9 cellular contexts compared by ENCODE assay signal in genomic region chr2:94874277-94874997, GRCh38. TPM values are rescaled to one million over a fixed set of nuclear protein-coding genes. Genes with fewer than 3 reads are reported as not detected.
DNase-seq lines count a peak whose midpoint lies in the region; ATAC-seq, FAIRE-seq and TF ChIP-seq lines count a peak whose summit lies in the region.
"Had no signal": no experiment of that assay in that cellular context is flagged by ENCODE, and none has a peak within 500 bp of the region (broad histone marks: within the 10 kb centered on the region; RNA-seq: fewer than 3 reads in every experiment).

No MANE protein-coding gene starts in this region.

- intact Hi-C loops in MCF 10A (cut with micrococcal nuclease), result loop anchor here (1.0 to 10.0 kb wide), 2 partner anchors 83 to 240 kb away; no protein-coding TSS in a partner anchor

- no peak for TF ChIP-seq POLR2A in H54 (IDR thresholded peaks at IDR 0.05; ENCODE audit: low read depth, low read length)

- no peaks in the 10 kb centered on the region for H3K36me3 ChIP-seq in liver (ENCODE audit: control insufficient read depth in 4 of 4, insufficient read depth in 3 of 4, low read depth in 1 of 4, low read length in 3 of 4)

- no peak for FAIRE-seq in H54 (lab: Jason Lieb, UNC)

- TF ChIP-seq RAD21 in liver (IDR thresholded peaks at IDR 0.05), result peak; percentile 60 to 75

- no peak overlapping the region for H3K4me3 Mint-ChIP-seq in MCF 10A (ENCODE audit: unreplicated experiment)
- H3K4me3 Mint-ChIP-seq in stimulated activated naive B cell treated with anti-CD40 and anti-IgM and Interleukin-4, amounts not matched to agents 10 μg/mL and 1 μg/mL and 100 μg/mL, for 72 hours, result no peak overlapping the region

- WGBS in liver, result 40% methylated on average over 53 of the region's 53 CpGs

- H3K4me1 Mint-ChIP-seq in MCF 10A (ENCODE audit: insufficient read depth, unreplicated experiment), result no peaks in the 10 kb centered on the region
- H3K4me1 Mint-ChIP-seq in stimulated activated naive B cell treated with anti-CD40 and anti-IgM and Interleukin-4, amounts not matched to agents 10 μg/mL and 1 μg/mL and 100 μg/mL, for 72 hours, result peaks cover 0 to 1% of the 10 kb centered on the region in 2 donors

- H3K27ac ChIP-seq in liver (ENCODE audit: low read depth in 1 of 2, low read length in 2 of 2), result no peak overlapping the region

- H3K9me3 Mint-ChIP-seq in MCF 10A (ENCODE audit: unreplicated experiment), result no peaks in the 10 kb centered on the region
- no peaks in the 10 kb centered on the region for H3K9me3 Mint-ChIP-seq in stimulated activated naive B cell treated with anti-CD40 and anti-IgM and Interleukin-4, amounts not matched to agents 10 μg/mL and 1 μg/mL and 100 μg/mL, for 72 hours

- peak; percentile 76 to 79 for ATAC-seq in stimulated activated naive B cell treated with anti-CD40 and anti-IgM and Interleukin-4, amounts not matched to agents 10 μg/mL and 1 μg/mL and 100 μg/mL, for 72 hours (replicated peaks)

- TF ChIP-seq CTCF in MCF 10A (IDR thresholded peaks at IDR 0.05; ENCODE audit: unreplicated experiment) (peak; percentile 97), liver (IDR thresholded peaks at IDR 0.05; ENCODE audit: low read depth, low read length, missing input control) (peak; percentile 86)

- DNase-seq in NCI-H2029 (lab: John Stamatoyannopoulos, UW) (peak; percentile 2), NCI-H2029 treated with DMSO at 0.1 percent for 48 hours (lab: John Stamatoyannopoulos, UW) (no peak), H54 (ENCODE audit: insufficient read length, low spot score) (peak; percentile 83), Kasumi-1 (lab: John Stamatoyannopoulos, UW) (peak; percentile 55 to 61), UCSD-AML1 (lab: John Stamatoyannopoulos, UW; ENCODE audit: unreplicated experiment) (peak; percentile 60), MCF 10A (ENCODE audit: unreplicated experiment) (peak; percentile 50)
- DNase-seq in stimulated activated naive B cell treated with anti-CD40 and anti-IgM and Interleukin-4, amounts not matched to agents 10 μg/mL and 1 μg/mL and 100 μg/mL, for 72 hours, result peak; percentile 30

- H3K9ac ChIP-seq in liver (ENCODE audit: low read depth in 1 of 2, low read length in 2 of 2), result no peak overlapping the region

- H3K27me3 ChIP-seq in liver (ENCODE audit: control insufficient read depth in 4 of 4, insufficient read depth in 4 of 4, low read length in 3 of 4), result no peaks in the 10 kb centered on the region

- H3K9me3 ChIP-seq in liver (ENCODE audit: control insufficient read depth in 4 of 4, low read length in 3 of 4), result no peaks in the 10 kb centered on the region

- POLR2A ChIA-PET in MCF 10A (lab: Yijun Ruan, JAX), result no interaction called here

- no peak overlapping the region for H3K4me3 ChIP-seq in liver (ENCODE audit: low read depth in 1 of 3, low read length in 3 of 3)

- H3K4me1 ChIP-seq in liver (ENCODE audit: control insufficient read depth in 4 of 4, insufficient read depth in 4 of 4, low read length in 3 of 4), result peaks cover 0 to 2% (median 0%) of the 10 kb centered on the region in 4 donors

- H3K36me3 Mint-ChIP-seq in MCF 10A (ENCODE audit: insufficient read depth, unreplicated experiment), result no peaks in the 10 kb centered on the region
- H3K36me3 Mint-ChIP-seq in stimulated activated naive B cell treated with anti-CD40 and anti-IgM and Interleukin-4, amounts not matched to agents 10 μg/mL and 1 μg/mL and 100 μg/mL, for 72 hours, result no peaks in the 10 kb centered on the region

- H3K27ac Mint-ChIP-seq in MCF 10A (ENCODE audit: low read depth, unreplicated experiment), result no peak overlapping the region
- no peak overlapping the region for H3K27ac Mint-ChIP-seq in stimulated activated naive B cell treated with anti-CD40 and anti-IgM and Interleukin-4, amounts not matched to agents 10 μg/mL and 1 μg/mL and 100 μg/mL, for 72 hours

- peaks cover 11% of the 10 kb centered on the region for H3K27me3 Mint-ChIP-seq in MCF 10A (ENCODE audit: insufficient read depth, unreplicated experiment)
- H3K27me3 Mint-ChIP-seq in stimulated activated naive B cell treated with anti-CD40 and anti-IgM and Interleukin-4, amounts not matched to agents 10 μg/mL and 1 μg/mL and 100 μg/mL, for 72 hours, result peaks cover 16 to 23% of the 10 kb centered on the region in 2 donors

- no TSS peak for BruUV-seq in MCF 10A (replicated peaks; lab: Mats Ljungman, UMichigan)

- CTCF ChIA-PET in MCF 10A (lab: Yijun Ruan, JAX), result interaction anchor here (0.6 to 9.6 kb wide), 15 partner anchors 9 to 528 kb away, joined by 3 to 170 read pairs (median 4); partner anchors contain the start of gene FAHD2A

TF ChIP-seq in liver, 16 proteins besides CTCF, POLR2A, EP300 and RAD21:
- TF ChIP-seq ATF3 (IDR thresholded peaks at IDR 0.05), result no peak
- TF ChIP-seq, protein P1, sequence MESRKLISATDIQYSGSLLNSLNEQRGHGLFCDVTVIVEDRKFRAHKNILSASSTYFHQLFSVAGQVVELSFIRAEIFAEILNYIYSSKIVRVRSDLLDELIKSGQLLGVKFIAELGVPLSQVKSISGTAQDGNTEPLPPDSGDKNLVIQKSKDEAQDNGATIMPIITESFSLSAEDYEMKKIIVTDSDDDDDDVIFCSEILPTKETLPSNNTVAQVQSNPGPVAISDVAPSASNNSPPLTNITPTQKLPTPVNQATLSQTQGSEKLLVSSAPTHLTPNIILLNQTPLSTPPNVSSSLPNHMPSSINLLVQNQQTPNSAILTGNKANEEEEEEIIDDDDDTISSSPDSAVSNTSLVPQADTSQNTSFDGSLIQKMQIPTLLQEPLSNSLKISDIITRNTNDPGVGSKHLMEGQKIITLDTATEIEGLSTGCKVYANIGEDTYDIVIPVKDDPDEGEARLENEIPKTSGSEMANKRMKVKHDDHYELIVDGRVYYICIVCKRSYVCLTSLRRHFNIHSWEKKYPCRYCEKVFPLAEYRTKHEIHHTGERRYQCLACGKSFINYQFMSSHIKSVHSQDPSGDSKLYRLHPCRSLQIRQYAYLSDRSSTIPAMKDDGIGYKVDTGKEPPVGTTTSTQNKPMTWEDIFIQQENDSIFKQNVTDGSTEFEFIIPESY (IDR thresholded peaks at IDR 0.05), result no peak
- TF ChIP-seq FOXA1 (IDR thresholded peaks at IDR 0.05), result no peak
- no peak for TF ChIP-seq RXRA (IDR thresholded peaks at IDR 0.05)
- no peak for TF ChIP-seq YY1 (IDR thresholded peaks at IDR 0.05)
- no peak for TF ChIP-seq SP1 (IDR thresholded peaks at IDR 0.05)
- no peak for TF ChIP-seq GABPA (IDR thresholded peaks at IDR 0.05 in 1 of 2, conservative IDR thresholded peaks at IDR 0.05 in 1 of 2)
- TF ChIP-seq, protein P2, sequence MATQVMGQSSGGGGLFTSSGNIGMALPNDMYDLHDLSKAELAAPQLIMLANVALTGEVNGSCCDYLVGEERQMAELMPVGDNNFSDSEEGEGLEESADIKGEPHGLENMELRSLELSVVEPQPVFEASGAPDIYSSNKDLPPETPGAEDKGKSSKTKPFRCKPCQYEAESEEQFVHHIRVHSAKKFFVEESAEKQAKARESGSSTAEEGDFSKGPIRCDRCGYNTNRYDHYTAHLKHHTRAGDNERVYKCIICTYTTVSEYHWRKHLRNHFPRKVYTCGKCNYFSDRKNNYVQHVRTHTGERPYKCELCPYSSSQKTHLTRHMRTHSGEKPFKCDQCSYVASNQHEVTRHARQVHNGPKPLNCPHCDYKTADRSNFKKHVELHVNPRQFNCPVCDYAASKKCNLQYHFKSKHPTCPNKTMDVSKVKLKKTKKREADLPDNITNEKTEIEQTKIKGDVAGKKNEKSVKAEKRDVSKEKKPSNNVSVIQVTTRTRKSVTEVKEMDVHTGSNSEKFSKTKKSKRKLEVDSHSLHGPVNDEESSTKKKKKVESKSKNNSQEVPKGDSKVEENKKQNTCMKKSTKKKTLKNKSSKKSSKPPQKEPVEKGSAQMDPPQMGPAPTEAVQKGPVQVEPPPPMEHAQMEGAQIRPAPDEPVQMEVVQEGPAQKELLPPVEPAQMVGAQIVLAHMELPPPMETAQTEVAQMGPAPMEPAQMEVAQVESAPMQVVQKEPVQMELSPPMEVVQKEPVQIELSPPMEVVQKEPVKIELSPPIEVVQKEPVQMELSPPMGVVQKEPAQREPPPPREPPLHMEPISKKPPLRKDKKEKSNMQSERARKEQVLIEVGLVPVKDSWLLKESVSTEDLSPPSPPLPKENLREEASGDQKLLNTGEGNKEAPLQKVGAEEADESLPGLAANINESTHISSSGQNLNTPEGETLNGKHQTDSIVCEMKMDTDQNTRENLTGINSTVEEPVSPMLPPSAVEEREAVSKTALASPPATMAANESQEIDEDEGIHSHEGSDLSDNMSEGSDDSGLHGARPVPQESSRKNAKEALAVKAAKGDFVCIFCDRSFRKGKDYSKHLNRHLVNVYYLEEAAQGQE (IDR thresholded peaks at IDR 0.05), result no peak
- no peak for TF ChIP-seq HNF4A (conservative IDR thresholded peaks at IDR 0.05)
- no peak for TF ChIP-seq JUND (IDR thresholded peaks at IDR 0.05)
- no peak for TF ChIP-seq HNF4G (IDR thresholded peaks at IDR 0.05)
- TF ChIP-seq NR2F2 (IDR thresholded peaks at IDR 0.05), result no peak
- TF ChIP-seq TAF1 (conservative IDR thresholded peaks at IDR 0.05), result no peak
- no peak for TF ChIP-seq MAX (IDR thresholded peaks at IDR 0.05)

RNA-seq across cellular contexts. Expression of gene TEKT4, which starts 3.2 kb away (rescaled TPM):
- total RNA-seq in MCF 10A (2022), result not detected in 2 replicates
- total RNA-seq in liver, result not detected
- not detected for polyA plus RNA-seq in liver
- total RNA-seq: mononuclear cell had no signal
